Comparison of ENCODE assay signal across 23 cellular contexts in genomic region chr1:32114420-32114819, GRCh38. TPM values are rescaled to one million over a fixed set of nuclear protein-coding genes. Genes with fewer than 3 reads are reported as not detected.
DNase-seq lines count a peak whose midpoint lies in the region; ATAC-seq, FAIRE-seq and TF ChIP-seq lines count a peak whose summit lies in the region.
"Had no signal": no experiment of that assay in that cellular context is flagged by ENCODE, and none has a peak within 500 bp of the region (broad histone marks: within the 10 kb centered on the region; RNA-seq: fewer than 3 reads in every experiment).

No MANE protein-coding gene starts in this region.

- TF ChIP-seq EP300 in K562 (IDR thresholded peaks at IDR 0.05; ENCODE audit: low read length), result no peak

- no peak overlapping the region for H3K4me3 Mint-ChIP-seq in activated naive CD4-positive, alpha-beta T cell treated with anti-CD3 and anti-CD28 coated beads, Interleukin-2, amount 50 U/mL, for 24 hours
- H3K4me3 Mint-ChIP-seq in T-helper 17 cell, result no peak overlapping the region
- H3K4me3 Mint-ChIP-seq: HFFc6 had no signal

- DNase-seq in activated naive CD4-positive, alpha-beta T cell (lab: John Stamatoyannopoulos, UW), result no peak
- no peak for DNase-seq in T-helper 17 cell
- DNase-seq in K562 (ENCODE audit: extremely low read depth in 1 of 4, low spot score in 3 of 4), result no peak
- DNase-seq in NCI-H1930 (lab: John Stamatoyannopoulos, UW), result no peak
- DNase-seq in left colon, result no peak
- DNase-seq: AML-193; CD4-positive, alpha-beta memory T cell; DMS 273 treated with DMSO at 0.1 percent for 48 hours; DMS53; DND-41; EL; GM23248; HFFc6; IMR-90; KBM-7 had no signal

- TF ChIP-seq POLR2A in K562 (conservative IDR thresholded peaks at IDR 0.05), result no peak

- in situ Hi-C loops in K562 (cut with MboI), result no loop called here

- POLR2A ChIA-PET in K562 (lab: Yijun Ruan, JAX), result interaction anchor here (0.6 to 12.7 kb wide), 7 partner anchors 10 to 97 kb away, joined by 3 to 209 read pairs (median 4); partner anchors contain the start of gene TXLNA

- peaks cover 4% of the 10 kb centered on the region for H3K36me3 Mint-ChIP-seq in activated naive CD4-positive, alpha-beta T cell treated with anti-CD3 and anti-CD28 coated beads, Interleukin-2, amount 50 U/mL, for 24 hours
- H3K36me3 Mint-ChIP-seq in T-helper 17 cell (ENCODE audit: low read depth), result no peaks in the 10 kb centered on the region

- intact Hi-C loops in K562 (cut with micrococcal nuclease) (no loop called here), left colon (cut with DNase I, micrococcal nuclease) (no loop called here)

- H3K4me1 ChIP-seq in K562 (replicated peaks in 1 of 2; ENCODE audit: control insufficient read depth in 2 of 2, insufficient read depth in 2 of 2, low read length in 2 of 2), result peaks cover 21 to 32% of the 10 kb centered on the region in 2 experiments; a peak in 4 of 5 replicates
- H3K4me1 ChIP-seq: HAP-1 had no signal

- H3K27ac Mint-ChIP-seq in activated naive CD4-positive, alpha-beta T cell treated with anti-CD3 and anti-CD28 coated beads, Interleukin-2, amount 50 U/mL, for 24 hours, result peak overlapping the region; percentile 65
- H3K27ac Mint-ChIP-seq in T-helper 17 cell, result peak overlapping the region; percentile 62
- H3K27ac Mint-ChIP-seq: HFFc6 had no signal

- H3K9me1 ChIP-seq in K562 (ENCODE audit: control insufficient read depth, insufficient read depth, low read length), result peaks cover 4% of the 10 kb centered on the region

- BruUV-seq in K562 (replicated peaks; lab: Mats Ljungman, UMichigan), result no TSS peak

- H3K9me3 Mint-ChIP-seq in activated naive CD4-positive, alpha-beta T cell treated with anti-CD3 and anti-CD28 coated beads, Interleukin-2, amount 50 U/mL, for 24 hours, result no peaks in the 10 kb centered on the region
- H3K9me3 Mint-ChIP-seq: CD4-positive, alpha-beta memory T cell; HFFc6 had no signal

- H4K20me1 ChIP-seq in K562 (replicated peaks; ENCODE audit: control insufficient read depth, insufficient read depth, low read length), result peaks cover 26% of the 10 kb centered on the region

- TF ChIP-seq RAD21 in K562 (CRISPR knock-in tag; conservative IDR thresholded peaks at IDR 0.05 in 1 of 2, IDR thresholded peaks at IDR 0.05 in 1 of 2), result no peak

- H3K79me2 ChIP-seq in K562 (ENCODE audit: control insufficient read depth, insufficient read depth, low read length), result peaks cover 95% of the 10 kb centered on the region

- no peak overlapping the region for H3K4me3 ChIP-seq in K562
- H3K4me3 ChIP-seq: A549, GM12878, GM23248, HAP-1 had no signal

- no peak for ATAC-seq in T-helper 17 cell
- no peak for ATAC-seq in K562
- no peak for ATAC-seq in left colon
- ATAC-seq in GM21526 (IDR thresholded peaks at IDR 0.05; ENCODE audit: low FRiP score, unreplicated experiment), result no peak
- ATAC-seq: A549, GM12878 had no signal

- no peak overlapping the region for H3K27ac ChIP-seq in K562 (ENCODE audit: extremely low read depth, low read depth, low read length)
- H3K27ac ChIP-seq: 22Rv1, A549, C4-2B, GM23248 had no signal

- H3K9me3 ChIP-seq in T-helper 17 cell (ENCODE audit: control insufficient read depth, low read length, poor library complexity, severe bottlenecking) (no peaks in the 10 kb centered on the region), K562 (replicated peaks; ENCODE audit: control insufficient read depth, insufficient read depth, low read depth, low read length) (no peaks in the 10 kb centered on the region)
- H3K9me3 ChIP-seq: A549, HAP-1 had no signal

- CTCF ChIA-PET in K562 (lab: Yijun Ruan, JAX; ENCODE audit: low intra/inter-chr PET ratio), result no interaction called here

- TF ChIP-seq CTCF in K562 (IDR thresholded peaks at IDR 0.05 in 2 of 3, conservative IDR thresholded peaks at IDR 0.05 in 1 of 3; ENCODE audit: insufficient read depth in 2 of 3, low read depth in 1 of 3, low read length in 3 of 3), result no peak

- no peak overlapping the region for H2AFZ ChIP-seq in K562 (ENCODE audit: low read depth, low read length)
- H2AFZ ChIP-seq: GM23248 had no signal

- H3K36me3 ChIP-seq in K562 (ENCODE audit: control insufficient read depth, insufficient read depth, low read length), result peaks cover 51% of the 10 kb centered on the region

- no peak overlapping the region for H3K4me2 ChIP-seq in K562 (ENCODE audit: insufficient read depth, low read length)
- H3K4me2 ChIP-seq: A549 had no signal

- peaks cover 77% of the 10 kb centered on the region for H3K4me1 Mint-ChIP-seq in activated naive CD4-positive, alpha-beta T cell treated with anti-CD3 and anti-CD28 coated beads, Interleukin-2, amount 50 U/mL, for 24 hours
- peaks cover 46% of the 10 kb centered on the region for H3K4me1 Mint-ChIP-seq in T-helper 17 cell

- 68% methylated on average over 2 of the region's 2 CpGs for WGBS in K562 (ENCODE audit: insufficient coverage, low coverage, missing lambda C conversion rate)

- no peak for FAIRE-seq in K562 (lab: Jason Lieb, UNC)
- FAIRE-seq: A549, GM12878, HTR-8/SVneo had no signal

- H3K27me3 ChIP-seq in K562 (ENCODE audit: control insufficient read depth in 2 of 2, insufficient read depth in 2 of 2, low read length in 2 of 2), result no peaks in the 10 kb centered on the region

- H3K9ac ChIP-seq in K562 (ENCODE audit: insufficient read depth in 1 of 2, low read depth in 2 of 2, low read length in 2 of 2), result no peak overlapping the region
- H3K9ac ChIP-seq: GM23248 had no signal

- H3K27me3 Mint-ChIP-seq in activated naive CD4-positive, alpha-beta T cell treated with anti-CD3 and anti-CD28 coated beads, Interleukin-2, amount 50 U/mL, for 24 hours, result no peaks in the 10 kb centered on the region
- H3K27me3 Mint-ChIP-seq in T-helper 17 cell, result no peaks in the 10 kb centered on the region
- H3K27me3 Mint-ChIP-seq: CD4-positive, alpha-beta memory T cell had no signal

TF ChIP-seq in K562, 482 proteins besides CTCF, POLR2A, EP300 and RAD21:
- TF ChIP-seq SAFB2 (IDR thresholded peaks at IDR 0.05; ENCODE audit: borderline replicate concordance, low read depth, low read length, severe bottlenecking) (no peak), MYNN (IDR thresholded peaks at IDR 0.05) (peak; percentile 64; the same call in 1 of the 2 replicates), MYNN (CRISPR knock-in tag; IDR thresholded peaks at IDR 0.05) (no peak)

RNA-seq across cellular contexts. Expression of gene KPNA6, which starts 6.6 kb away (rescaled TPM):
- total RNA-seq in T-helper 17 cell, result 10 to 100 TPM; 39.8 to 57.6 TPM
- 44.4 and 59.0 TPM in 2 replicates for total RNA-seq in K562 (2011; cell fraction: chromatin; rRNA removed; ENCODE audit: low replicate concordance)
- total RNA-seq in K562 (2011; cell fraction: nucleolus; rRNA removed), result 21.2 and 22.4 TPM in 2 replicates
- total RNA-seq in K562 (2011; cell fraction: nucleoplasm; rRNA removed), result 36.6 and 51.3 TPM in 2 replicates
- 20.1 and 26.7 TPM in 2 replicates for total RNA-seq in K562 (2014; rRNA removed)
- 42.5 and 50.0 TPM in 2 replicates for total RNA-seq in K562 (2014; rRNA removed; fragmentation: Illumina TruSeq; extraction: Trizol)
- 36.9 and 38.9 TPM in 2 replicates for total RNA-seq in K562 (2015; rRNA removed; fragmentation: Illumina TruSeq; extraction: Trizol)
- 54.6 and 57.9 TPM in 2 replicates for total RNA-seq in K562 (2021)
- 36.6 and 41.6 TPM in 2 replicates for polyA plus RNA-seq in K562 (2011; rRNA removed)
- polyA plus RNA-seq in K562 (2011; cell fraction: cytosol; rRNA removed), result 18.7 and 33.1 TPM in 2 replicates
- polyA plus RNA-seq in K562 (2011; cell fraction: nucleus; rRNA removed), result 17.1 and 19.8 TPM in 2 replicates
- polyA plus RNA-seq in K562 (2012), result 15.1 and 15.2 TPM in 2 replicates
- polyA plus RNA-seq in K562 (2014; fragmentation: Illumina TruSeq; extraction: Trizol), result 26.6 and 30.0 TPM in 2 replicates
- polyA plus RNA-seq in K562 (2014; fragmentation: Nextera tagmentation; extraction: Ambion mirVana), result 10 to 100 TPM; 24.8 to 32.2 TPM
- polyA plus RNA-seq in K562 (2014; rRNA removed), result 27.6 and 32.2 TPM in 2 replicates
- 47.4 and 66.2 TPM in 2 replicates for polyA minus RNA-seq in K562 (2011; rRNA and poly(A)+ RNA removed)
- polyA minus RNA-seq in K562 (2011; cell fraction: cytosol; rRNA and poly(A)+ RNA removed), result 27.6 and 34.9 TPM in 2 replicates
- 8.8 and 20.9 TPM in 2 replicates for polyA minus RNA-seq in K562 (2011; cell fraction: nucleus; rRNA and poly(A)+ RNA removed)
- 10 to 100 TPM; 55.6 to 58.9 TPM for total RNA-seq in left colon

RNA-seq across cellular contexts. Expression of gene TMEM39B, which starts 41.7 kb away (rescaled TPM):
- total RNA-seq in T-helper 17 cell (10 to 100 TPM; 15.8 to 16.7 TPM), K562 (2014; rRNA removed) (6.0 and 9.5 TPM in 2 replicates), K562 (2014; rRNA removed; fragmentation: Illumina TruSeq; extraction: Trizol) (4.9 and 6.9 TPM in 2 replicates), K562 (2015; rRNA removed; fragmentation: Illumina TruSeq; extraction: Trizol) (10.9 and 11.0 TPM in 2 replicates), K562 (2021) (28.5 and 29.3 TPM in 2 replicates), left colon (10 to 100 TPM; 12.4 to 13.2 TPM)
- 12.4 and 38.5 TPM in 2 replicates for total RNA-seq in K562 (2011; cell fraction: chromatin; rRNA removed; ENCODE audit: low replicate concordance)
- 42.0 and 48.5 TPM in 2 replicates for total RNA-seq in K562 (2011; cell fraction: nucleolus; rRNA removed)
- total RNA-seq in K562 (2011; cell fraction: nucleoplasm; rRNA removed), result 31.2 and 37.3 TPM in 2 replicates
- polyA plus RNA-seq in K562 (2011; rRNA removed) (9.7 and 22.5 TPM in 2 replicates), K562 (2014; fragmentation: Illumina TruSeq; extraction: Trizol) (17.4 and 17.7 TPM in 2 replicates), K562 (2014; fragmentation: Nextera tagmentation; extraction: Ambion mirVana) (1 to 10 TPM in 1 of 2 experiments, under 1 TPM in 1; 0.92 to 3.5 TPM), K562 (2014; rRNA removed) (10.9 and 12.2 TPM in 2 replicates)
- polyA plus RNA-seq in K562 (2011; cell fraction: cytosol; rRNA removed), result 35.8 and 45.0 TPM in 2 replicates
- polyA plus RNA-seq in K562 (2011; cell fraction: nucleus; rRNA removed), result 26.6 and 34.6 TPM in 2 replicates
- polyA plus RNA-seq in K562 (2012), result 27.8 and 28.1 TPM in 2 replicates
- polyA minus RNA-seq in K562 (2011; rRNA and poly(A)+ RNA removed), result 12.3 and 16.2 TPM in 2 replicates
- polyA minus RNA-seq in K562 (2011; cell fraction: cytosol; rRNA and poly(A)+ RNA removed), result 24.0 and 24.4 TPM in 2 replicates
- 11.2 and 12.8 TPM in 2 replicates for polyA minus RNA-seq in K562 (2011; cell fraction: nucleus; rRNA and poly(A)+ RNA removed)
